In genomic region chr3:184380627-184381260, GRCh38 we compare ENCODE assay signal across 9 cellular contexts. TPM values are rescaled to one million over a fixed set of nuclear protein-coding genes. Genes with fewer than 3 reads are reported as not detected.
DNase-seq lines count a peak whose midpoint lies in the region; ATAC-seq lines count a peak whose summit lies in the region.
"Had no signal": no experiment of that assay in that cellular context is flagged by ENCODE, and none has a peak within 500 bp of the region (broad histone marks: within the 10 kb centered on the region; RNA-seq: fewer than 3 reads in every experiment).

No MANE protein-coding gene starts in this region.

- DNase-seq in DMS 273 (lab: John Stamatoyannopoulos, UW; ENCODE audit: unreplicated experiment) (peak; percentile 69), DMS 273 treated with DMSO at 0.1 percent for 48 hours (lab: John Stamatoyannopoulos, UW) (no peak), left colon (no peak), NCI-H146 treated with DMSO at 0.1 percent for 48 hours (lab: John Stamatoyannopoulos, UW; ENCODE audit: unreplicated experiment) (no peak), HK-2 (ENCODE audit: unreplicated experiment) (no peak)
- DNase-seq in activated naive CD4-positive, alpha-beta T cell treated with anti-CD3 and anti-CD28 coated beads, Interleukin-2, amount 50 U/mL, for 72 hours (ENCODE audit: low spot score in 2 of 2) = peak in 1 of 2 donors; percentile 35
- DNase-seq in stimulated activated naive CD8-positive, alpha-beta T cell treated with anti-CD3 and anti-CD28 coated beads, Interleukin-15, Interleukin-2, amounts not matched to agents 100 U/mL and 50 U/mL, for 24 hours = peak; percentile 22

- H3K27ac Mint-ChIP-seq in activated naive CD4-positive, alpha-beta T cell treated with anti-CD3 and anti-CD28 coated beads, Interleukin-2, amount 50 U/mL, for 72 hours = no peak overlapping the region

- H3K36me3 Mint-ChIP-seq in activated naive CD4-positive, alpha-beta T cell treated with anti-CD3 and anti-CD28 coated beads, Interleukin-2, amount 50 U/mL, for 72 hours = no peaks in the 10 kb centered on the region

- intact Hi-C loops in left colon (cut with DNase I, micrococcal nuclease) = no loop called here

- H3K9me3 Mint-ChIP-seq in activated naive CD4-positive, alpha-beta T cell treated with anti-CD3 and anti-CD28 coated beads, Interleukin-2, amount 50 U/mL, for 72 hours = no peaks in the 10 kb centered on the region

- peak; percentile 42 to 58 for ATAC-seq in activated naive CD4-positive, alpha-beta T cell treated with anti-CD3 and anti-CD28 coated beads, Interleukin-2, amount 50 U/mL, for 72 hours
- ATAC-seq in left colon = peak; percentile 13
- ATAC-seq in stimulated activated naive CD8-positive, alpha-beta T cell treated with anti-CD3 and anti-CD28 coated beads, Interleukin-15, Interleukin-2, amounts not matched to agents 100 U/mL and 50 U/mL, for 24 hours = peak; percentile 10
- ATAC-seq in HG03439 (IDR thresholded peaks at IDR 0.05; ENCODE audit: unreplicated experiment) = no peak

RNA-seq across cellular contexts. Expression of gene CHRD, which starts 0.9 kb away (rescaled TPM):
- total RNA-seq in activated naive CD4-positive, alpha-beta T cell treated with anti-CD3 and anti-CD28 coated beads, Interleukin-2, amount 50 U/mL, for 72 hours = under 1 TPM in 1 of 2 donors, not detected in 1; 0.49 TPM
- total RNA-seq in left colon = 1 to 10 TPM; 2.1 to 2.6 TPM

RNA-seq across cellular contexts. Expression of gene THPO, which starts 2.7 kb away (rescaled TPM):
- not detected for total RNA-seq in activated naive CD4-positive, alpha-beta T cell treated with anti-CD3 and anti-CD28 coated beads, Interleukin-2, amount 50 U/mL, for 72 hours
- not detected for total RNA-seq in left colon
- total RNA-seq: glomerular endothelial cell had no signal

RNA-seq across cellular contexts. Expression of gene POLR2H, which starts 19.2 kb away (rescaled TPM):
- total RNA-seq in activated naive CD4-positive, alpha-beta T cell treated with anti-CD3 and anti-CD28 coated beads, Interleukin-2, amount 50 U/mL, for 72 hours = 100 to 1,000 TPM; 112 to 177 TPM
- total RNA-seq in left colon = 10 to 100 TPM; 96.7 to 96.8 TPM

RNA-seq across cellular contexts. Expression of gene CLCN2, which starts 19.3 kb away (rescaled TPM):
- total RNA-seq in activated naive CD4-positive, alpha-beta T cell treated with anti-CD3 and anti-CD28 coated beads, Interleukin-2, amount 50 U/mL, for 72 hours = 10 to 100 TPM in 1 of 2 donors, 1 to 10 TPM in 1; 6.5 to 13.9 TPM
- 10 to 100 TPM; 73.2 to 89.9 TPM for total RNA-seq in left colon

RNA-seq across cellular contexts. Expression of gene FAM131A, which starts 43.3 kb away (rescaled TPM):
- 1 to 10 TPM; 4.1 to 6.8 TPM for total RNA-seq in activated naive CD4-positive, alpha-beta T cell treated with anti-CD3 and anti-CD28 coated beads, Interleukin-2, amount 50 U/mL, for 72 hours
- 10 to 100 TPM; 16.2 to 20.9 TPM for total RNA-seq in left colon

Comparison
In these comparisons a context has a peak if more than half of its experiments do, and no peak if none do; other contexts are left out.
1. DNase-seq: peak in DMS 273 (single experiment) and stimulated activated naive CD8-positive, alpha-beta T cell treated with anti-CD3 and anti-CD28 coated beads, Interleukin-15, Interleukin-2, amounts not matched to agents 100 U/mL and 50 U/mL, for 24 hours (single experiment); none in DMS 273 treated with DMSO at 0.1 percent for 48 hours (single experiment), left colon (0 of 2), NCI-H146 treated with DMSO at 0.1 percent for 48 hours (single experiment) and HK-2 (single experiment).